1 cellular context compared by ENCODE assay signal in the genomic region with DNA sequence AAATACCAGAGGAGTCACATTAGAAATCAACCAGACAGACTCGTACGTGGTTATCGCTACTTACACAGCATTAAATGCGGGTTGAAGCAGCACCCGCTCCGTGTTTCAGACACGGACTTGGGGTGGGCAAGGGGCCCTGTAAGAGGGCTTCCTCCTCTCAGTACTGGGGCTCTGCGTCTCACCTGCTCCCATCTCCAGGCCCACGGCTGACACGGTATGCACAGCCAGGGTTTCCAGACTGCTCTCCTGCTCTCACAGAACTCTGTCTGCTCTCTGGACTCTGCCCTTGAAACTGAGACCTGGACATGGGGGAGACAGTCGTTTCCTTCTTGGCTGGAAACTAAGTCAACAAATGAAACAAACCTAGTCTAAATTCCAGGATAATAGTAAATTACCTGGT.
TF ChIP-seq lines count a peak whose summit lies in the region.

No MANE protein-coding gene starts in this region.

TF ChIP-seq in HepG2, 621 proteins besides CTCF, POLR2A, EP300 and RAD21 (continued from another document):
- TF ChIP-seq SIN3B (IDR thresholded peaks at IDR 0.05; ENCODE audit: low read length) (no peak), SOX5 (CRISPR knock-in tag; IDR thresholded peaks at IDR 0.05; ENCODE audit: borderline replicate concordance) (no peak; the same call in 1 of the 2 replicates), NR3C1 (CRISPR knock-in tag; IDR thresholded peaks at IDR 0.05) (no peak), ZFAT (CRISPR knock-in tag; conservative IDR thresholded peaks at IDR 0.05) (no peak), ZNF749 (CRISPR knock-in tag; IDR thresholded peaks at IDR 0.05; ENCODE audit: borderline replicate concordance) (no peak), ZNF460 (CRISPR knock-in tag; IDR thresholded peaks at IDR 0.05; ENCODE audit: borderline replicate concordance) (no peak), NR2F2 (IDR thresholded peaks at IDR 0.05; ENCODE audit: borderline replicate concordance, low read depth) (no peak), GATAD2A (CRISPR knock-in tag; IDR thresholded peaks at IDR 0.05) (0 out of 2 replicates have a peak, but pooled peaks have one; percentile 26), ZNF446 (CRISPR knock-in tag; IDR thresholded peaks at IDR 0.05) (no peak), DR1 (CRISPR knock-in tag; IDR thresholded peaks at IDR 0.05) (no peak), HDAC1 (CRISPR knock-in tag; IDR thresholded peaks at IDR 0.05) (no peak), ATF4 (CRISPR knock-in tag; IDR thresholded peaks at IDR 0.05) (no peak), ZNF790 (CRISPR knock-in tag; IDR thresholded peaks at IDR 0.05; ENCODE audit: borderline replicate concordance) (no peak), MZF1 (CRISPR knock-in tag; IDR thresholded peaks at IDR 0.05; ENCODE audit: borderline replicate concordance) (no peak), ZFP91 (CRISPR knock-in tag; IDR thresholded peaks at IDR 0.05; ENCODE audit: borderline replicate concordance) (no peak), HNF4G (IDR thresholded peaks at IDR 0.05; ENCODE audit: borderline replicate concordance, low read depth, low read length) (peak; percentile 60; the same call in 1 of the 2 replicates), HNF4G (CRISPR knock-in tag; IDR thresholded peaks at IDR 0.05; ENCODE audit: borderline replicate concordance, low read depth) (no peak), CREM (IDR thresholded peaks at IDR 0.05) (peak; percentile 27; the same call in 1 of the 2 replicates), CREM (CRISPR knock-in tag; IDR thresholded peaks at IDR 0.05) (no peak), ZBTB4 (CRISPR knock-in tag; IDR thresholded peaks at IDR 0.05; ENCODE audit: borderline replicate concordance) (no peak), PPARG (CRISPR knock-in tag; conservative IDR thresholded peaks at IDR 0.05) (no peak), ZNF264 (CRISPR knock-in tag; IDR thresholded peaks at IDR 0.05) (no peak), ZNF326 (CRISPR knock-in tag; IDR thresholded peaks at IDR 0.05; ENCODE audit: borderline replicate concordance) (no peak), KLF15 (CRISPR knock-in tag; IDR thresholded peaks at IDR 0.05; ENCODE audit: borderline replicate concordance) (no peak), NFE2L2 (IDR thresholded peaks at IDR 0.05; ENCODE audit: low read length) (no peak), RORA (CRISPR knock-in tag; IDR thresholded peaks at IDR 0.05) (no peak), HNF1A (IDR thresholded peaks at IDR 0.05; ENCODE audit: low read depth) (no peak), HNF1A (CRISPR knock-in tag; IDR thresholded peaks at IDR 0.05; ENCODE audit: borderline replicate concordance) (no peak), SKI (IDR thresholded peaks at IDR 0.05; ENCODE audit: partially characterized antibody) (peak; percentile 66), DNMT3B (CRISPR knock-in tag; conservative IDR thresholded peaks at IDR 0.05) (no peak), HHEX (CRISPR knock-in tag; IDR thresholded peaks at IDR 0.05) (no peak), ZFX (CRISPR knock-in tag; IDR thresholded peaks at IDR 0.05; ENCODE audit: low read depth) (no peak), U2AF1 (optimal IDR thresholded peaks at IDR 0.05; ENCODE audit: low read depth, low read length) (no peak), KDM3A (CRISPR knock-in tag; IDR thresholded peaks at IDR 0.05; ENCODE audit: low read depth) (no peak), NR2F6 (IDR thresholded peaks at IDR 0.05) (no peak), NR2F6 (CRISPR knock-in tag; IDR thresholded peaks at IDR 0.05) (0 out of 2 replicates have a peak, but pooled peaks have one; percentile 6), ZNF292 (CRISPR knock-in tag; IDR thresholded peaks at IDR 0.05; ENCODE audit: borderline replicate concordance, low read depth) (peak; percentile 42; the same call in 1 of the 2 replicates), GABPA (IDR thresholded peaks at IDR 0.05; ENCODE audit: low read depth, low read length) (no peak), GABPA (CRISPR knock-in tag; IDR thresholded peaks at IDR 0.05; ENCODE audit: low read depth) (no peak), ZNF678 (CRISPR knock-in tag; IDR thresholded peaks at IDR 0.05) (no peak), MTA1 (CRISPR knock-in tag; IDR thresholded peaks at IDR 0.05; ENCODE audit: borderline replicate concordance) (no peak), HOXA3 (CRISPR knock-in tag; IDR thresholded peaks at IDR 0.05) (0 out of 2 replicates have a peak, but pooled peaks have one; percentile 38)
- TF ChIP-seq, protein P1, sequence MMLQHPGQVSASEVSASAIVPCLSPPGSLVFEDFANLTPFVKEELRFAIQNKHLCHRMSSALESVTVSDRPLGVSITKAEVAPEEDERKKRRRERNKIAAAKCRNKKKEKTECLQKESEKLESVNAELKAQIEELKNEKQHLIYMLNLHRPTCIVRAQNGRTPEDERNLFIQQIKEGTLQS (CRISPR knock-in tag; IDR thresholded peaks at IDR 0.05): no peak
- TF ChIP-seq, protein P2, sequence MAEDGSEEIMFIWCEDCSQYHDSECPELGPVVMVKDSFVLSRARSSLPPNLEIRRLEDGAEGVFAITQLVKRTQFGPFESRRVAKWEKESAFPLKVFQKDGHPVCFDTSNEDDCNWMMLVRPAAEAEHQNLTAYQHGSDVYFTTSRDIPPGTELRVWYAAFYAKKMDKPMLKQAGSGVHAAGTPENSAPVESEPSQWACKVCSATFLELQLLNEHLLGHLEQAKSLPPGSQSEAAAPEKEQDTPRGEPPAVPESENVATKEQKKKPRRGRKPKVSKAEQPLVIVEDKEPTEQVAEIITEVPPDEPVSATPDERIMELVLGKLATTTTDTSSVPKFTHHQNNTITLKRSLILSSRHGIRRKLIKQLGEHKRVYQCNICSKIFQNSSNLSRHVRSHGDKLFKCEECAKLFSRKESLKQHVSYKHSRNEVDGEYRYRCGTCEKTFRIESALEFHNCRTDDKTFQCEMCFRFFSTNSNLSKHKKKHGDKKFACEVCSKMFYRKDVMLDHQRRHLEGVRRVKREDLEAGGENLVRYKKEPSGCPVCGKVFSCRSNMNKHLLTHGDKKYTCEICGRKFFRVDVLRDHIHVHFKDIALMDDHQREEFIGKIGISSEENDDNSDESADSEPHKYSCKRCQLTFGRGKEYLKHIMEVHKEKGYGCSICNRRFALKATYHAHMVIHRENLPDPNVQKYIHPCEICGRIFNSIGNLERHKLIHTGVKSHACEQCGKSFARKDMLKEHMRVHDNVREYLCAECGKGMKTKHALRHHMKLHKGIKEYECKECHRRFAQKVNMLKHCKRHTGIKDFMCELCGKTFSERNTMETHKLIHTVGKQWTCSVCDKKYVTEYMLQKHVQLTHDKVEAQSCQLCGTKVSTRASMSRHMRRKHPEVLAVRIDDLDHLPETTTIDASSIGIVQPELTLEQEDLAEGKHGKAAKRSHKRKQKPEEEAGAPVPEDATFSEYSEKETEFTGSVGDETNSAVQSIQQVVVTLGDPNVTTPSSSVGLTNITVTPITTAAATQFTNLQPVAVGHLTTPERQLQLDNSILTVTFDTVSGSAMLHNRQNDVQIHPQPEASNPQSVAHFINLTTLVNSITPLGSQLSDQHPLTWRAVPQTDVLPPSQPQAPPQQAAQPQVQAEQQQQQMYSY (CRISPR knock-in tag; IDR thresholded peaks at IDR 0.05): peak; percentile 89
- TF ChIP-seq, protein P3, sequence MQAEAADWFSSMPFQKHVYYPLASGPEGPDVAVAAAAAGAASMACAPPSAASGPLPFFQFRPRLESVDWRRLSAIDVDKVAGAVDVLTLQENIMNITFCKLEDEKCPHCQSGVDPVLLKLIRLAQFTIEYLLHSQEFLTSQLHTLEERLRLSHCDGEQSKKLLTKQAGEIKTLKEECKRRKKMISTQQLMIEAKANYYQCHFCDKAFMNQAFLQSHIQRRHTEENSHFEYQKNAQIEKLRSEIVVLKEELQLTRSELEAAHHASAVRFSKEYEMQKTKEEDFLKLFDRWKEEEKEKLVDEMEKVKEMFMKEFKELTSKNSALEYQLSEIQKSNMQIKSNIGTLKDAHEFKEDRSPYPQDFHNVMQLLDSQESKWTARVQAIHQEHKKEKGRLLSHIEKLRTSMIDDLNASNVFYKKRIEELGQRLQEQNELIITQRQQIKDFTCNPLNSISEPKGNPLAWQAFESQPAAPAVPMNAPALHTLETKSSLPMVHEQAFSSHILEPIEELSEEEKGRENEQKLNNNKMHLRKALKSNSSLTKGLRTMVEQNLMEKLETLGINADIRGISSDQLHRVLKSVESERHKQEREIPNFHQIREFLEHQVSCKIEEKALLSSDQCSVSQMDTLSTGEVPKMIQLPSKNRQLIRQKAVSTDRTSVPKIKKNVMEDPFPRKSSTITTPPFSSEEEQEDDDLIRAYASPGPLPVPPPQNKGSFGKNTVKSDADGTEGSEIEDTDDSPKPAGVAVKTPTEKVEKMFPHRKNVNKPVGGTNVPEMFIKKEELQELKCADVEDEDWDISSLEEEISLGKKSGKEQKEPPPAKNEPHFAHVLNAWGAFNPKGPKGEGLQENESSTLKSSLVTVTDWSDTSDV (CRISPR knock-in tag; IDR thresholded peaks at IDR 0.05): no peak
